9 cellular contexts compared by ENCODE assay signal in the genomic region with DNA sequence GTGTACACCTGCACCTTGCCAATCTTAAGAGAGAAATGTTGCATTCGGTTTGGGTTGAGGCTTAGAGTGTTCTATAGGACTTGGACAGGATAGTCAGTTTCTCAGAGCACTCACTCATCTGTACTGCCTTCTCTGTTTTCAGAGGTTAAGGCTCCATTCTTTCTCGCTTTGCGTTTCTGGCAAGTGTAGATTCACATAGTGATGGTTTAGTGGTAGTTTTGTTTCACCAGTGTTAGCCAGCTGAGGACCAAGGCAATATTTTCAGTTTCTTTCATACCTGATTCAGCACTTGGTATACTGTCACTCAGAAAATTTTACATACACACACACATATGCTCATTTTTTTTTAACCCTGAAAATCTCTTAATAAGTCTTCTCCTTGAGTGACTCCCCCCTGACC. TPM values are rescaled to one million over a fixed set of nuclear protein-coding genes. Genes with fewer than 3 reads are reported as not detected.
DNase-seq lines count a peak whose midpoint lies in the region; ATAC-seq and TF ChIP-seq lines count a peak whose summit lies in the region.
"Had no signal": no experiment of that assay in that cellular context is flagged by ENCODE, and none has a peak within 500 bp of the region (broad histone marks: within the 10 kb centered on the region; RNA-seq: fewer than 3 reads in every experiment).

No MANE protein-coding gene starts in this region.

- DNase-seq in H9 (no peak), fibroblast of the aortic adventitia (ENCODE audit: low read depth) (no peak), NCI-H1436 (lab: John Stamatoyannopoulos, UW) (no peak), NCI-H526 treated with DMSO at 0.1 percent for 48 hours (lab: John Stamatoyannopoulos, UW) (no peak), DMS153 treated with DMSO at 0.1 percent for 48 hours (lab: John Stamatoyannopoulos, UW; ENCODE audit: unreplicated experiment) (no peak)

- peak overlapping the region; percentile 88 for H3K4me2 ChIP-seq in H9 (ENCODE audit: insufficient read depth, insufficient read length, low read length)

- peaks cover 5% of the 10 kb centered on the region for H3K23me2 ChIP-seq in H9 (ENCODE audit: insufficient read length, low read depth, low read length, poor library complexity, severe bottlenecking)

- no peaks in the 10 kb centered on the region for H3K79me1 ChIP-seq in H9 (ENCODE audit: insufficient read depth, low read depth, low read length, poor library complexity, severe bottlenecking)

- H4K20me1 ChIP-seq in H9 (ENCODE audit: control insufficient read depth, insufficient read depth, insufficient read length) = no peaks in the 10 kb centered on the region

- no peaks in the 10 kb centered on the region for H3K9me3 ChIP-seq in H9 (ENCODE audit: control insufficient read depth, low read depth, low read length)
- H3K9me3 ChIP-seq in skeletal muscle tissue (ENCODE audit: control insufficient read depth in 3 of 3, low read length in 3 of 3) = no peaks in the 10 kb centered on the region
- H3K9me3 ChIP-seq: thyroid gland had no signal

- peaks cover 3% of the 10 kb centered on the region; the same call in 1 of the 2 replicates for H3K4me1 ChIP-seq in H9 (ENCODE audit: insufficient read depth, low read length)
- peaks cover 11 to 22% (median 19%) of the 10 kb centered on the region in 3 donors for H3K4me1 ChIP-seq in skeletal muscle tissue (ENCODE audit: control insufficient read depth in 3 of 3, insufficient read depth in 3 of 3, low read length in 3 of 3)

- no peak overlapping the region for H2BK15ac ChIP-seq in H9 (ENCODE audit: low read depth, low read length)

- no CpG with 5 or more reads among the region's 3 CpGs for WGBS in H9 (ENCODE audit: extremely low coverage, insufficient read length, low lambda C conversion rate)

- H2AK5ac ChIP-seq in H9 (ENCODE audit: insufficient read length, low read length) = no peak overlapping the region

- H3K36me3 ChIP-seq in skeletal muscle tissue (ENCODE audit: control insufficient read depth in 3 of 3, insufficient read depth in 3 of 3, low read length in 3 of 3) = peaks cover 35 to 39% (median 36%) of the 10 kb centered on the region in 3 donors

- no peak overlapping the region for H2BK20ac ChIP-seq in H9 (ENCODE audit: low read depth, low read length, poor library complexity, severe bottlenecking)

- H3K9ac ChIP-seq in H9 (ENCODE audit: extremely low read depth, insufficient read length, low read length) (peak overlapping the region; percentile 60), skeletal muscle tissue (ENCODE audit: low read depth in 1 of 3, low read length in 3 of 3) (peak overlapping the region; percentile 97 to 99 (median 98))

- no peak overlapping the region for H2BK12ac ChIP-seq in H9 (ENCODE audit: insufficient read length, low read depth, low read length)

- H2AFZ ChIP-seq in H9 (ENCODE audit: low read length) = no peak overlapping the region

- no peaks in the 10 kb centered on the region for H3K9me3 Mint-ChIP-seq in H9

- H4K91ac ChIP-seq in H9 (ENCODE audit: insufficient read length, low read depth, low read length) = no peak overlapping the region

- H3K27ac ChIP-seq in H9 (ENCODE audit: insufficient read length, low read depth, low read length) (no peak overlapping the region), VCaP (peak overlapping the region; percentile 69; the same call in 1 of the 2 replicates), skeletal muscle tissue (ENCODE audit: low read depth, low read length) (no peak overlapping the region)

- peak overlapping the region; percentile 90 to 94 for H3K4me3 Mint-ChIP-seq in H9

- H2BK5ac ChIP-seq in H9 (ENCODE audit: insufficient read length, low read length) = no peak overlapping the region

- H3T11ph ChIP-seq in H9 (ENCODE audit: low read length) = no peak overlapping the region

- H3K27me3 Mint-ChIP-seq in H9 (ENCODE audit: low read depth) = no peaks in the 10 kb centered on the region; the same call in 1 of the 2 replicates

- ATAC-seq in GM21619 (IDR thresholded peaks at IDR 0.05; ENCODE audit: unreplicated experiment) = no peak

- no peak overlapping the region for H2BK120ac ChIP-seq in H9 (ENCODE audit: low read depth, low read length, poor library complexity, severe bottlenecking)

- TF ChIP-seq CTCF in H9 (conservative IDR thresholded peaks at IDR 0.05) (no peak), VCaP (conservative IDR thresholded peaks at IDR 0.05) (no peak), fibroblast of the aortic adventitia (IDR thresholded peaks at IDR 0.05; ENCODE audit: insufficient read depth, low read length) (no peak)

- no peak overlapping the region for H3K18ac ChIP-seq in H9 (ENCODE audit: insufficient read length, low read depth, low read length)

- no peak overlapping the region for H3K23ac ChIP-seq in H9 (ENCODE audit: insufficient read length, low read depth, low read length)

- H3K4me1 Mint-ChIP-seq in H9 = peaks cover 8 to 13% of the 10 kb centered on the region in 2 experiments

- H3K56ac ChIP-seq in H9 (ENCODE audit: insufficient read length, low read depth, low read length) = no peak overlapping the region

- H3K4me3 ChIP-seq in fibroblast of the aortic adventitia (ENCODE audit: low read depth, low read length) (peak overlapping the region; percentile 91), skeletal muscle tissue (ENCODE audit: low read length in 3 of 3) (peak overlapping the region; percentile 92 to 98 (median 94))

- H3K27me3 ChIP-seq in H9 (ENCODE audit: insufficient read depth, low read length) = no peaks in the 10 kb centered on the region
- H3K27me3 ChIP-seq in skeletal muscle tissue (ENCODE audit: control insufficient read depth in 3 of 3, insufficient read depth in 3 of 3, low read length in 3 of 3) = no peaks in the 10 kb centered on the region
- H3K27me3 ChIP-seq: thyroid gland had no signal

- no peak overlapping the region for H4K8ac ChIP-seq in H9 (replicated peaks; ENCODE audit: insufficient read length, low read depth, low read length)

- H3K79me2 ChIP-seq in H9 (ENCODE audit: insufficient read depth, low read length) = peaks cover 12% of the 10 kb centered on the region; the same call in 1 of the 2 replicates

- no peak overlapping the region for H3K4ac ChIP-seq in H9 (ENCODE audit: low read depth, low read length)

- peaks cover 16 to 38% (median 36%) of the 10 kb centered on the region in 3 experiments; a peak in 6 of 7 replicates for H3K36me3 Mint-ChIP-seq in H9 (ENCODE audit: insufficient read depth in 1 of 3, low read depth in 3 of 3)

- no peak overlapping the region for H4K5ac ChIP-seq in H9 (ENCODE audit: insufficient read length, low read depth, low read length)

- H3K14ac ChIP-seq in H9 (ENCODE audit: insufficient read depth, low read length) = no peak overlapping the region

- H3K27ac Mint-ChIP-seq in H9 = peak overlapping the region in 1 of 3 experiments; percentile 39; a peak in 1 of 7 replicates

RNA-seq across cellular contexts. Expression of gene ATXN1L, which starts 1.3 kb away (rescaled TPM):
- 30.1 and 30.3 TPM in 2 replicates for total RNA-seq in H9 (2021)
- total RNA-seq in fibroblast of the aortic adventitia (ENCODE audit: low replicate concordance) = 8.3 and 16.0 TPM in 2 replicates
- 12.0 TPM for total RNA-seq in skeletal muscle tissue

RNA-seq across cellular contexts. Expression of gene ZNF821, which starts 36.9 kb away (rescaled TPM):
- total RNA-seq in H9 (2021) = 11.6 and 12.5 TPM in 2 replicates
- 3.1 and 7.3 TPM in 2 replicates for total RNA-seq in fibroblast of the aortic adventitia (ENCODE audit: low replicate concordance)
- 5.7 TPM for total RNA-seq in skeletal muscle tissue

RNA-seq across cellular contexts. Expression of gene AP1G1, which starts 38.5 kb away (rescaled TPM):
- total RNA-seq in H9 (2021) (79.2 and 83.1 TPM in 2 replicates), fibroblast of the aortic adventitia (ENCODE audit: low replicate concordance) (80.5 and 146 TPM in 2 replicates), skeletal muscle tissue (61.1 TPM)

RNA-seq across cellular contexts. Expression of gene IST1, which starts 48.2 kb away (rescaled TPM):
- total RNA-seq in H9 (2021) (263 and 264 TPM in 2 replicates), fibroblast of the aortic adventitia (ENCODE audit: low replicate concordance) (172 and 273 TPM in 2 replicates), skeletal muscle tissue (114 TPM)
